Comparison of ENCODE assay signal across 29 cellular contexts in genomic region chr12:59940676-59941342, GRCh38.
A peak's percentile ranks its signal among the peaks of the same experiment; 100 is the strongest.
DNase-seq lines count a peak whose midpoint lies in the region; ATAC-seq and TF ChIP-seq lines count a peak whose summit lies in the region.
"Had no signal": no experiment of that assay in that cellular context is flagged by ENCODE, and none has a peak within 500 bp of the region (broad histone marks: within the 10 kb centered on the region; RNA-seq: fewer than 3 reads in every experiment).

No MANE protein-coding gene starts in this region.

- TF ChIP-seq CTCF in brain microvascular endothelial cell (IDR thresholded peaks at IDR 0.05; ENCODE audit: low read depth, low read length, missing control alignments) = no peak
- TF ChIP-seq CTCF in coronary artery (IDR thresholded peaks at IDR 0.05) = no peak
- no peak for TF ChIP-seq CTCF in heart left ventricle (IDR thresholded peaks at IDR 0.05)
- TF ChIP-seq CTCF in breast epithelium (IDR thresholded peaks at IDR 0.05) = no peak

- no peak for TF ChIP-seq POLR2A in heart left ventricle (IDR thresholded peaks at IDR 0.05)
- TF ChIP-seq POLR2A in breast epithelium (IDR thresholded peaks at IDR 0.05) = no peak

- no peak overlapping the region for H3K27ac ChIP-seq in brain microvascular endothelial cell
- H3K27ac ChIP-seq in mesodermal cell (ENCODE audit: low read depth, low read length, severe bottlenecking) = peak overlapping the region; percentile 47
- no peak overlapping the region for H3K27ac ChIP-seq in coronary artery
- no peak overlapping the region for H3K27ac ChIP-seq in heart left ventricle
- no peak overlapping the region for H3K27ac ChIP-seq in breast epithelium
- H3K27ac ChIP-seq: left lung, RWPE1, testis had no signal

- intact Hi-C loops in heart left ventricle (cut with DNase I) = no loop called here
- intact Hi-C loops in breast epithelium (cut with DNase I; ENCODE audit: low total_unique reads) = no loop called here

- H3K4me1 ChIP-seq in mesodermal cell (ENCODE audit: control insufficient read depth, insufficient read depth, low read length, poor library complexity, severe bottlenecking) (peaks cover 5% of the 10 kb centered on the region), heart left ventricle (no peaks in the 10 kb centered on the region), breast epithelium (no peaks in the 10 kb centered on the region)
- H3K4me1 ChIP-seq: HAP-1, left lung, testis had no signal

- ATAC-seq in heart left ventricle = no peak
- ATAC-seq: activated T-helper 17 cell treated with anti-CD3 and anti-CD28 coated beads, Interleukin-2, amount 50 U/mL, for 72 hours; GM12878; left lung; natural killer cell; right cardiac atrium; WTC11 had no signal

- no peaks in the 10 kb centered on the region for H3K36me3 ChIP-seq in brain microvascular endothelial cell (replicated peaks)
- no peaks in the 10 kb centered on the region for H3K36me3 ChIP-seq in mesodermal cell (ENCODE audit: control insufficient read depth, insufficient read depth, low read length)
- H3K36me3 ChIP-seq in heart left ventricle = no peaks in the 10 kb centered on the region
- no peaks in the 10 kb centered on the region for H3K36me3 ChIP-seq in breast epithelium
- H3K36me3 ChIP-seq: HAP-1, left lung had no signal

- H3K9me3 ChIP-seq in mesodermal cell (ENCODE audit: control insufficient read depth, low read length) (no peaks in the 10 kb centered on the region), heart left ventricle (no peaks in the 10 kb centered on the region), breast epithelium (no peaks in the 10 kb centered on the region)
- H3K9me3 ChIP-seq: HAP-1, left lung, testis had no signal

- WGBS in mesodermal cell (ENCODE audit: insufficient coverage in 2 of 2), 2 experiments = 100% methylated on average over 2 of the region's 3 CpGs; no CpG with 5 or more reads in 1 of the 2 experiments
- WGBS in heart left ventricle, 4 donors = 58 to 65% (median 60%) methylated on average over 3 of the region's 3 CpGs

- H3K27me3 ChIP-seq in brain microvascular endothelial cell (replicated peaks) (no peaks in the 10 kb centered on the region), heart left ventricle (no peaks in the 10 kb centered on the region), breast epithelium (no peaks in the 10 kb centered on the region)
- H3K27me3 ChIP-seq: left lung, testis had no signal

- DNase-seq in ACHN (peak; percentile 75), HT-29 (ENCODE audit: low spot score) (peak; percentile 22), brain microvascular endothelial cell (peak; percentile 3), coronary artery (ENCODE audit: low spot score) (no peak), heart left ventricle (no peak), breast epithelium (ENCODE audit: low spot score in 2 of 2) (no peak), HPDE6-E6E7 (ENCODE audit: extremely low spot score) (no peak)
- DNase-seq: activated CD8-positive, alpha-beta memory T cell treated with anti-CD3 and anti-CD28 coated beads, Interleukin-2, amount 50 U/mL, for 48 hours; aorta; CD4-positive, alpha-beta memory T cell; cerebellar nuclear complex; DMS79 treated with DMSO at 0.1 percent for 48 hours; effector CD8-positive, alpha-beta T cell; erythroblast; left lung; natural killer cell; NCI-H1105; NCI-H2029; NCI-H2227 treated with DMSO at 0.1 percent for 48 hours; NCI-H748 treated with DMSO at 0.1 percent for 48 hours; right cardiac atrium; stimulated activated naive CD4-positive, alpha-beta T cell treated with Interleukin-2 at 50 U/mL for 16 hours; testis had no signal

- no peak overlapping the region for H3K4me3 ChIP-seq in brain microvascular endothelial cell (ENCODE audit: low read depth, low read length)
- H3K4me3 ChIP-seq in mesodermal cell (ENCODE audit: extremely low read depth, insufficient read depth, low read length, poor library complexity, severe bottlenecking) = no peak overlapping the region
- H3K4me3 ChIP-seq in coronary artery = no peak overlapping the region
- no peak overlapping the region for H3K4me3 ChIP-seq in heart left ventricle
- no peak overlapping the region for H3K4me3 ChIP-seq in breast epithelium
- H3K4me3 ChIP-seq: GM12878, HAP-1, left lung, testis had no signal

- in situ Hi-C loops in ACHN (cut with HindIII; ENCODE audit: low pct_ligation_motif_present, low pct_unique_long_range_greater_than_20kb, low sequenced_read_pairs) = no loop called here
- in situ Hi-C loops in brain microvascular endothelial cell (cut with HindIII; ENCODE audit: low pct_ligation_motif_present, low sequenced_read_pairs) = no loop called here

Comparison
In these comparisons a context has a peak if more than half of its experiments do, and no peak if none do; other contexts are left out.
1. DNase-seq: peak in ACHN (single experiment), HT-29 (single experiment) and brain microvascular endothelial cell (single experiment); none in coronary artery (single experiment), heart left ventricle (0 of 5), breast epithelium (0 of 2) and HPDE6-E6E7 (single experiment).